Comparison of ENCODE assay signal across 1 cellular context in the genomic region with DNA sequence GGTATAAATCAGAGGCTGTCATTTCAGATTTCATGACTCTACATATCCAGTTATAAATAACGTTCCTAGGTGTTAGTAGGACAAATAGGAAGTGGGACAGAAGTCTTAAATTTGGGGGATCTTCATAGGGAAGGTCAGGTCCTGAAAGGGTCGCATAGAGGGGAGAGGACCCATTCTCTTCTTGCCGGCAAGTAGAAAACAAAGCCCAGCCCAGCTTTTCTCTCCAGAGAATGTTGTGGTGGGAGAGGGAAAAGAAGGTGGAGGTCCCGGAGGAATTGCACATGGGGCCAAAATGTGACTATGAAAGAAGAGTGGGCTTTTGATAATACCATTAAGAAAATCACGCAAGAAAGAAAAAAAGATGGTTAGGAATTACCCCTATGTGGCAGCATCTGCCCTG.
A peak's percentile ranks its signal among the peaks of the same experiment; 100 is the strongest.
TF ChIP-seq lines count a peak whose summit lies in the region.

No MANE protein-coding gene starts in this region.

TF ChIP-seq in H1, 55 proteins besides CTCF, POLR2A, EP300 and RAD21:
- TF ChIP-seq EZH2 (IDR thresholded peaks at IDR 0.05; ENCODE audit: low read depth, low read length, severe bottlenecking) (peak; percentile 56), BACH1 (IDR thresholded peaks at IDR 0.05; ENCODE audit: low read length) (no peak), CREB1 (IDR thresholded peaks at IDR 0.05) (no peak), SUZ12 (IDR thresholded peaks at IDR 0.05; ENCODE audit: low read length) (peak; percentile 59; the same call in 1 of the 2 replicates)
